Comparison of ENCODE assay signal across 9 cellular contexts in the genomic region with DNA sequence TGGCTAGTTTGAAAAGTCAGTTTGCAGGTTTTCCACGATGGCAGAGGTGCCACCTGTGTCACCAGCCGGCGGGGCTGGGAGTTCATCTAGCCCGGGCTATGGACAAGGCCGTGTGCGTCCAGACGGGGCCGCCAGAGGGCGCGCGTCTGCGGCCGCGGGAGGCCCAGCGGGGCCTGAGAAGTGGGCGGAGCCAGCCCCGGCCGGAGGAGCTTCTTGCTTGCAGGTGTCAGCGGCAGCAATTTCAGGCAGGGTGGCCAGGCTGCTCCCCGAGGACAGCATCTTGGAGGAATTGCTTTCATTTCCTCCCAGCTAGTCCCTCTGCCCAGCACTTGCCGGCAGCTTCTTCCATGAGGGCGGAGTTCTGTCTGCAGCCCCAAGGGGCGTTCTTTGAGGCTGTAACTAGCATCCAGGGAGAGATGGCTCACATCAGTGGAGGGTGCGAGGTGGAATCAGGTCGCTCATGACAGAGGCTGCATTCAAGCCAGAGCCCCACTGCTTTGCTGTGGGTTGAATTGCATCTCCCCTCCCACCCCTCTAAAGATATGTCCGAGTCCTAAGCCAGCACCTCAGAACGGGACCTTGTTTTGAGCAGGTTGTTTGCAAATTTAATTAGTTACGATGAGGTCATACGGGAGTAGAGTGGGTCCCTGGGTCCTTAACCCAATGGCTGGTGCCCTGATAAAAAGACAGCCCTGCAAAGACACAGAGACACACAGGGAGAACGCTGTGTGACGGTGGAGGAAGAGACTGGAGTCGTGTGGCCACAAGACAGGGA.
DNase-seq lines count a peak whose midpoint lies in the region; ATAC-seq and TF ChIP-seq lines count a peak whose summit lies in the region.
"Had no signal": no experiment of that assay in that cellular context is flagged by ENCODE, and none has a peak within 500 bp of the region (broad histone marks: within the 10 kb centered on the region; RNA-seq: fewer than 3 reads in every experiment).

No MANE protein-coding gene starts in this region.

- H3K27ac ChIP-seq in substantia nigra (ENCODE audit: low read depth, low read length, poor library complexity, severe bottlenecking), result no peak overlapping the region
- H3K27ac ChIP-seq: skin epidermis had no signal

- peak; percentile 98 for ATAC-seq in GM21825 (IDR thresholded peaks at IDR 0.05; ENCODE audit: unreplicated experiment)
- ATAC-seq in activated T-helper 17 cell treated with anti-CD3 and anti-CD28 coated beads, Interleukin-2, amount 50 U/mL, for 72 hours (replicated peaks), result peak; percentile 84

- H3K27me3 Mint-ChIP-seq in activated T-helper 17 cell treated with anti-CD3 and anti-CD28 coated beads, Interleukin-2, amount 50 U/mL, for 72 hours, result no peaks in the 10 kb centered on the region

- H3K4me3 Mint-ChIP-seq in activated T-helper 17 cell treated with anti-CD3 and anti-CD28 coated beads, Interleukin-2, amount 50 U/mL, for 72 hours, result peak overlapping the region; percentile 77

- DNase-seq in EH (ENCODE audit: low read depth), result peak; percentile 58
- peak; percentile 71 for DNase-seq in KG1 (lab: John Stamatoyannopoulos, UW)
- DNase-seq in RPMI8226, result peak; percentile 82
- peak; percentile 37 to 70 for DNase-seq in foreskin fibroblast
- DNase-seq in occipital lobe (lab: John Stamatoyannopoulos, UW), result peak; percentile 62
- peak in 44 of 49 donors; percentile 11 to 80 (median 58) for DNase-seq in substantia nigra (lab: John Stamatoyannopoulos, UW)

- peak overlapping the region in 1 of 2 donors; percentile 42 for H3K4me3 ChIP-seq in foreskin fibroblast (ENCODE audit: low read depth in 1 of 2, low read length in 2 of 2)

- no peaks in the 10 kb centered on the region for H3K9me3 Mint-ChIP-seq in activated T-helper 17 cell treated with anti-CD3 and anti-CD28 coated beads, Interleukin-2, amount 50 U/mL, for 72 hours

- H3K4me1 Mint-ChIP-seq in activated T-helper 17 cell treated with anti-CD3 and anti-CD28 coated beads, Interleukin-2, amount 50 U/mL, for 72 hours, result peaks cover 9% of the 10 kb centered on the region

- peak overlapping the region; percentile 62 for H3K27ac Mint-ChIP-seq in activated T-helper 17 cell treated with anti-CD3 and anti-CD28 coated beads, Interleukin-2, amount 50 U/mL, for 72 hours

- TF ChIP-seq CTCF in foreskin fibroblast (IDR thresholded peaks at IDR 0.05; ENCODE audit: low read depth, low read length), result peak; percentile 95

- no peaks in the 10 kb centered on the region for H3K36me3 Mint-ChIP-seq in activated T-helper 17 cell treated with anti-CD3 and anti-CD28 coated beads, Interleukin-2, amount 50 U/mL, for 72 hours (ENCODE audit: low read depth)
